ENCODE assay signal across 22 cellular contexts in the genomic region with DNA sequence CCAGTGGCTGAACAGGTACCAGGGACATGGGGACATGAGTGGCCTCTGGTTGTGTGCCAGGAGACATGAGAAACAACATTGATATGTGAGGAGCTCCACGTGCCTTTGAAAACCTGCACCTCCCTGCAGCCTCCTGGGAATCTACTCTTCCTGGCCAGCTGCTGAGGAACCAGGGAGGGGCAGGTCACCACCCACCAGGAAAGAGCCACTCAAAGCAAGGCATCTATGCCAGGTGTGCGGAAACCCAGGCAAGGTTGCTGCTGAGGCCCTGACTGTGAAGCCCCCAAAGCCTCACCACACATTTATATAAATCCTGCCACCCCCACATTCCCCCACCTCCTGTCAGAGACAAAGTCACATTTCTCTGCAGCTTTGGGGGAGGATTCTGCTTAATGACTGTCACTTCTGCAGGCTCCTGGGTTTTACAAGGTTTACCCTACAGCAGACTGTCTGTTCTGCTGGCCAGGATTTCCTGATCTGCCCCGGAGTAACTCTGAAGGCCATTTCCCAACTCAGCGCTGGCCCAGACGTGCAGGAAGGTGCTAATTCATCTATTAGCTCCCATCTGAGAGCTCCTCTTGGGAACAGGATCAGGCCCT.
DNase-seq lines count a peak whose midpoint lies in the region; ATAC-seq and TF ChIP-seq lines count a peak whose summit lies in the region.
"Had no signal": no experiment of that assay in that cellular context is flagged by ENCODE, and none has a peak within 500 bp of the region (broad histone marks: within the 10 kb centered on the region; RNA-seq: fewer than 3 reads in every experiment).

No MANE protein-coding gene starts in this region.

- no peak overlapping the region for H2AFZ ChIP-seq in OCI-LY7 (ENCODE audit: low read length)
- H2AFZ ChIP-seq: parathyroid adenoma had no signal

- H3K4me1 Mint-ChIP-seq in activated T-helper 1 cell treated with anti-CD3 and anti-CD28 coated beads, Interleukin-12 subunit alpha, Interleukin-12 subunit beta, Interleukin-2, Interleukin-4 antibody, amounts not matched to agents 30 ng/mL and 10 ng/mL and 1 ng/mL, durations not matched to agents 14 hours and 24 hours and 36 hours (ENCODE audit: low read depth): no peaks in the 10 kb centered on the region
- peaks cover 6% of the 10 kb centered on the region for H3K4me1 Mint-ChIP-seq in activated CD8-positive, alpha-beta memory T cell treated with anti-CD3 and anti-CD28 coated beads, Interleukin-2, amount 10 ng/mL, durations not matched to agents 7 days and 5 days

- no peaks in the 10 kb centered on the region for H3K9me3 ChIP-seq in body of pancreas
- no peaks in the 10 kb centered on the region for H3K9me3 ChIP-seq in mucosa of descending colon
- H3K9me3 ChIP-seq in OCI-LY7 (ENCODE audit: low read length): no peaks in the 10 kb centered on the region
- no peaks in the 10 kb centered on the region for H3K9me3 ChIP-seq in HAP-1
- H3K9me3 ChIP-seq: breast epithelium, lower lobe of right lung, SJSA1, vagina had no signal

- no peaks in the 10 kb centered on the region for H3K9me3 Mint-ChIP-seq in activated T-helper 1 cell treated with anti-CD3 and anti-CD28 coated beads, Interleukin-12 subunit alpha, Interleukin-12 subunit beta, Interleukin-2, Interleukin-4 antibody, amounts not matched to agents 30 ng/mL and 10 ng/mL and 1 ng/mL, durations not matched to agents 14 hours and 24 hours and 36 hours
- no peaks in the 10 kb centered on the region for H3K9me3 Mint-ChIP-seq in activated CD8-positive, alpha-beta memory T cell treated with anti-CD3 and anti-CD28 coated beads, Interleukin-2, amount 10 ng/mL, durations not matched to agents 7 days and 5 days (ENCODE audit: low read depth)
- H3K9me3 Mint-ChIP-seq: activated naive CD8-positive, alpha-beta T cell treated with anti-CD3 and anti-CD28 coated beads, Interleukin-2, amount 50 U/mL, for 24 hours; activated T-helper 2 cell treated with anti-CD3 and anti-CD28 coated beads, Interferon-gamma antibody, Interleukin-2, Interleukin-4, amounts not matched to agents 10 μg/mL and 5 μg/mL and 100 μg/mL, durations not matched to agents 14 hours and 24 hours and 36 hours; CD8-positive, alpha-beta memory T cell had no signal

- DNase-seq in DMS153 treated with DMSO at 0.1 percent for 48 hours (lab: John Stamatoyannopoulos, UW; ENCODE audit: unreplicated experiment): peak; percentile 20
- DNase-seq in NCI-H2029 treated with DMSO at 0.1 percent for 48 hours (lab: John Stamatoyannopoulos, UW): peak; percentile 93
- DNase-seq in body of pancreas: peak; percentile 46 to 78 (median 72)
- DNase-seq in mucosa of descending colon: peak in 2 of 3 donors; percentile 29 to 43
- DNase-seq in activated T-helper 1 cell treated with anti-CD3 and anti-CD28 coated beads, Interleukin-12 subunit alpha, Interleukin-12 subunit beta, Interleukin-2, Interleukin-4 antibody, amounts not matched to agents 30 ng/mL and 10 ng/mL and 1 ng/mL, durations not matched to agents 14 hours and 24 hours and 36 hours (ENCODE audit: low spot score): no peak
- DNase-seq in OCI-LY7 (ENCODE audit: low spot score): no peak
- DNase-seq in activated CD8-positive, alpha-beta memory T cell treated with anti-CD3 and anti-CD28 coated beads, Interleukin-2, amount 10 ng/mL, durations not matched to agents 7 days and 5 days: no peak
- no peak for DNase-seq in HAP-1 (ENCODE audit: low spot score in 2 of 2)
- DNase-seq: activated naive CD8-positive, alpha-beta T cell treated with anti-CD3 and anti-CD28 coated beads, Interleukin-2, amount 50 U/mL, for 24 hours; KG1; lower lobe of right lung; NCI-H1048; stimulated activated CD8-positive, alpha-beta memory T cell treated with anti-CD3 and anti-CD28 coated beads, Interleukin-4, amount 100 ng/mL, for 48 hours; T-helper 2 cell had no signal

- TF ChIP-seq CTCF in body of pancreas (IDR thresholded peaks at IDR 0.05): no peak
- TF ChIP-seq CTCF in mucosa of descending colon (IDR thresholded peaks at IDR 0.05): no peak
- no peak for TF ChIP-seq CTCF in OCI-LY7 (conservative IDR thresholded peaks at IDR 0.05; ENCODE audit: low read length)

- no peaks in the 10 kb centered on the region for H3K79me2 ChIP-seq in OCI-LY7 (ENCODE audit: insufficient read depth, low read depth, low read length)
- H3K79me2 ChIP-seq: parathyroid adenoma had no signal

- peaks cover 2% of the 10 kb centered on the region for H3K27me3 Mint-ChIP-seq in activated T-helper 1 cell treated with anti-CD3 and anti-CD28 coated beads, Interleukin-12 subunit alpha, Interleukin-12 subunit beta, Interleukin-2, Interleukin-4 antibody, amounts not matched to agents 30 ng/mL and 10 ng/mL and 1 ng/mL, durations not matched to agents 14 hours and 24 hours and 36 hours (ENCODE audit: insufficient read depth)
- H3K27me3 Mint-ChIP-seq in activated CD8-positive, alpha-beta memory T cell treated with anti-CD3 and anti-CD28 coated beads, Interleukin-2, amount 10 ng/mL, durations not matched to agents 7 days and 5 days: no peaks in the 10 kb centered on the region
- H3K27me3 Mint-ChIP-seq: activated naive CD8-positive, alpha-beta T cell treated with anti-CD3 and anti-CD28 coated beads, Interleukin-2, amount 50 U/mL, for 24 hours had no signal

- H3K27me3 ChIP-seq in body of pancreas (no peaks in the 10 kb centered on the region), HAP-1 (ENCODE audit: low read depth) (no peaks in the 10 kb centered on the region)
- H3K27me3 ChIP-seq: breast epithelium, vagina had no signal

- no peaks in the 10 kb centered on the region for H3K36me3 ChIP-seq in body of pancreas (replicated peaks in 1 of 2; ENCODE audit: insufficient read depth in 1 of 2, low read depth in 2 of 2)
- no peaks in the 10 kb centered on the region for H3K36me3 ChIP-seq in mucosa of descending colon (ENCODE audit: low read depth)
- H3K36me3 ChIP-seq in OCI-LY7 (ENCODE audit: insufficient read depth, low read length): no peaks in the 10 kb centered on the region
- H3K36me3 ChIP-seq in HAP-1 (replicated peaks): no peaks in the 10 kb centered on the region
- H3K36me3 ChIP-seq: breast epithelium, lower lobe of right lung, SJSA1, vagina had no signal

- 12 to 31% methylated on average over 4 to 5 of the region's 5 CpGs for WGBS in body of pancreas, 2 donors

- no peaks in the 10 kb centered on the region for H3K36me3 Mint-ChIP-seq in activated T-helper 1 cell treated with anti-CD3 and anti-CD28 coated beads, Interleukin-12 subunit alpha, Interleukin-12 subunit beta, Interleukin-2, Interleukin-4 antibody, amounts not matched to agents 30 ng/mL and 10 ng/mL and 1 ng/mL, durations not matched to agents 14 hours and 24 hours and 36 hours (ENCODE audit: low read depth)
- H3K36me3 Mint-ChIP-seq in activated CD8-positive, alpha-beta memory T cell treated with anti-CD3 and anti-CD28 coated beads, Interleukin-2, amount 10 ng/mL, durations not matched to agents 7 days and 5 days: no peaks in the 10 kb centered on the region
- H3K36me3 Mint-ChIP-seq: CD8-positive, alpha-beta memory T cell had no signal

- CTCF ChIA-PET in OCI-LY7 (lab: Charles Lee; ENCODE audit: unreplicated experiment): no interaction called here
- CTCF ChIA-PET in activated CD8-positive, alpha-beta memory T cell treated with anti-CD3 and anti-CD28 coated beads, Interleukin-2, amount 10 ng/mL, durations not matched to agents 7 days and 5 days (lab: Charles Lee): interaction anchor here (2.1 kb wide), 1 partner anchor 9 kb away, joined by 6 read pairs; no protein-coding TSS in a partner anchor

- intact Hi-C loops in body of pancreas (cut with DNase I) (no loop called here), mucosa of descending colon (cut with DNase I, micrococcal nuclease) (no loop called here), OCI-LY7 (cut with micrococcal nuclease; ENCODE audit: unreplicated experiment) (no loop called here)
- intact Hi-C loops in activated T-helper 1 cell treated with anti-CD3 and anti-CD28 coated beads, Interleukin-12 subunit alpha, Interleukin-12 subunit beta, Interleukin-2, Interleukin-4 antibody, amounts not matched to agents 30 ng/mL and 10 ng/mL and 1 ng/mL, durations not matched to agents 14 hours and 24 hours and 36 hours (cut with micrococcal nuclease): no loop called here

- no peak overlapping the region for H3K27ac Mint-ChIP-seq in activated T-helper 1 cell treated with anti-CD3 and anti-CD28 coated beads, Interleukin-12 subunit alpha, Interleukin-12 subunit beta, Interleukin-2, Interleukin-4 antibody, amounts not matched to agents 30 ng/mL and 10 ng/mL and 1 ng/mL, durations not matched to agents 14 hours and 24 hours and 36 hours
- no peak overlapping the region for H3K27ac Mint-ChIP-seq in activated CD8-positive, alpha-beta memory T cell treated with anti-CD3 and anti-CD28 coated beads, Interleukin-2, amount 10 ng/mL, durations not matched to agents 7 days and 5 days
- H3K27ac Mint-ChIP-seq: activated naive CD8-positive, alpha-beta T cell treated with anti-CD3 and anti-CD28 coated beads, Interleukin-2, amount 50 U/mL, for 24 hours; activated T-helper 2 cell treated with anti-CD3 and anti-CD28 coated beads, Interferon-gamma antibody, Interleukin-2, Interleukin-4, amounts not matched to agents 10 μg/mL and 5 μg/mL and 100 μg/mL, durations not matched to agents 14 hours and 24 hours and 36 hours; CD8-positive, alpha-beta memory T cell had no signal

- peaks cover 10% of the 10 kb centered on the region for H3K4me1 ChIP-seq in body of pancreas
- H3K4me1 ChIP-seq in mucosa of descending colon (ENCODE audit: low read depth): no peaks in the 10 kb centered on the region
- H3K4me1 ChIP-seq in OCI-LY7 (ENCODE audit: insufficient read depth, low read length, poor library complexity, severe bottlenecking): no peaks in the 10 kb centered on the region
- no peaks in the 10 kb centered on the region for H3K4me1 ChIP-seq in HAP-1
- H3K4me1 ChIP-seq: breast epithelium, lower lobe of right lung, parathyroid adenoma, SJSA1, vagina had no signal

- H3K4me3 Mint-ChIP-seq in activated T-helper 1 cell treated with anti-CD3 and anti-CD28 coated beads, Interleukin-12 subunit alpha, Interleukin-12 subunit beta, Interleukin-2, Interleukin-4 antibody, amounts not matched to agents 30 ng/mL and 10 ng/mL and 1 ng/mL, durations not matched to agents 14 hours and 24 hours and 36 hours: no peak overlapping the region
- H3K4me3 Mint-ChIP-seq in activated CD8-positive, alpha-beta memory T cell treated with anti-CD3 and anti-CD28 coated beads, Interleukin-2, amount 10 ng/mL, durations not matched to agents 7 days and 5 days: no peak overlapping the region
- H3K4me3 Mint-ChIP-seq: activated naive CD8-positive, alpha-beta T cell treated with anti-CD3 and anti-CD28 coated beads, Interleukin-2, amount 50 U/mL, for 24 hours; CD8-positive, alpha-beta memory T cell had no signal

- H3K4me2 ChIP-seq in OCI-LY7 (ENCODE audit: low read length): no peak overlapping the region

- POLR2A ChIA-PET in OCI-LY7 (lab: Charles Lee): no interaction called here

- H3K9me2 ChIP-seq in OCI-LY7 (ENCODE audit: insufficient read depth, low read length): no peaks in the 10 kb centered on the region

- H3K4me3 ChIP-seq in body of pancreas (no peak overlapping the region), mucosa of descending colon (no peak overlapping the region), OCI-LY7 (ENCODE audit: low read depth, low read length, poor library complexity, severe bottlenecking) (no peak overlapping the region), HAP-1 (no peak overlapping the region)
- H3K4me3 ChIP-seq: breast epithelium, lower lobe of right lung, SJSA1, skin epidermis, vagina had no signal

- no peak for TF ChIP-seq POLR2A in body of pancreas (IDR thresholded peaks at IDR 0.05)

- H4K20me1 ChIP-seq in OCI-LY7 (ENCODE audit: insufficient read depth, low read length): no peaks in the 10 kb centered on the region

- BruUV-seq in OCI-LY7 (replicated peaks; lab: Mats Ljungman, UMichigan): no TSS peak

- peak overlapping the region in 2 of 4 donors; percentile 6 to 20 for H3K27ac ChIP-seq in body of pancreas
- no peak overlapping the region for H3K27ac ChIP-seq in OCI-LY7 (ENCODE audit: low read depth, low read length, poor library complexity, severe bottlenecking)
- H3K27ac ChIP-seq: breast epithelium, lower lobe of right lung, parathyroid adenoma, SJSA1, skin epidermis, vagina had no signal

- peak; percentile 61 for ATAC-seq in body of pancreas
- ATAC-seq in mucosa of descending colon: peak; percentile 77
- no peak for ATAC-seq in activated CD8-positive, alpha-beta memory T cell treated with anti-CD3 and anti-CD28 coated beads, Interleukin-2, amount 10 ng/mL, durations not matched to agents 7 days and 5 days
- ATAC-seq: activated CD4-positive, CD25-positive, alpha-beta regulatory T cell treated with anti-CD3 and anti-CD28 coated beads, Interleukin-2, amount 50 U/mL, for 24 hours; activated naive CD8-positive, alpha-beta T cell treated with anti-CD3 and anti-CD28 coated beads, Interleukin-2, amount 50 U/mL, for 24 hours; lower lobe of right lung had no signal

- in situ Hi-C loops in HAP-1 (cut with MboI; ENCODE audit: low sequenced_read_pairs): no loop called here

Comparison
In these comparisons a context has a peak if more than half of its experiments do, and no peak if none do; other contexts are left out.
1. DNase-seq: peak in DMS153 treated with DMSO at 0.1 percent for 48 hours (single experiment), NCI-H2029 treated with DMSO at 0.1 percent for 48 hours (single experiment), body of pancreas (4 of 4) and mucosa of descending colon (2 of 3); none in activated T-helper 1 cell treated with anti-CD3 and anti-CD28 coated beads, Interleukin-12 subunit alpha, Interleukin-12 subunit beta, Interleukin-2, Interleukin-4 antibody, amounts not matched to agents 30 ng/mL and 10 ng/mL and 1 ng/mL, durations not matched to agents 14 hours and 24 hours and 36 hours (single experiment), OCI-LY7 (single experiment), activated CD8-positive, alpha-beta memory T cell treated with anti-CD3 and anti-CD28 coated beads, Interleukin-2, amount 10 ng/mL, durations not matched to agents 7 days and 5 days (single experiment) and HAP-1 (0 of 2).